Comparison of ENCODE assay signal across 15 cellular contexts in the genomic region with DNA sequence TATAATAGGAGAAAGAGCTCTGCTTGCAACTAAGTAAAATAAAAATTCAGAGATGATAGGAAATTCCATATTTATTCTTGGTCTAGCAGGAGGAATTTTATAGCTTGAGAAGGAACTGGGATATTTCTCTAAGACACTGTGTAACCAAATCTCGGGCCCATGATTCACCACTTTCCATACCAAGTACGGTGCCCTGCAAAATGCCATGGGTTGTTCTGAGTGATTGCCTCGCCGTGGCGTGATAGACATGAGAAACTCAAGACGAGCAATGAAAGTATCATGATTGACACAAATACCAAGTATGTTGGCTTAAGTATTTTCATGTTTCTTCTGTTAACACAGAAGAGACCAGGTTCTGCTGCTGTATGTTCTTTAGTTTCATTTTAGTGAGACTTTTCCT.
DNase-seq lines count a peak whose midpoint lies in the region; ATAC-seq and TF ChIP-seq lines count a peak whose summit lies in the region.
"Had no signal": no experiment of that assay in that cellular context is flagged by ENCODE, and none has a peak within 500 bp of the region (broad histone marks: within the 10 kb centered on the region; RNA-seq: fewer than 3 reads in every experiment).

No MANE protein-coding gene starts in this region.

- H3K4me1 ChIP-seq in parathyroid adenoma (no peaks in the 10 kb centered on the region), thoracic aorta (ENCODE audit: control insufficient read depth in 1 of 2, low read depth in 2 of 2) (no peaks in the 10 kb centered on the region)
- H3K4me1 ChIP-seq: BLaER1 treated with 17β-estradiol and CSF1 and Interleukin-3, amounts not matched to agents 10 nM and 100 nM had no signal

- no peaks in the 10 kb centered on the region for H3K9me3 Mint-ChIP-seq in chondrocyte (ENCODE audit: low read depth)
- H3K9me3 Mint-ChIP-seq in activated T-cell treated with anti-CD3 and anti-CD28 coated beads, Interleukin-2, amount 50 U/mL, for 4 hours = no peaks in the 10 kb centered on the region

- no peak overlapping the region for H3K9ac ChIP-seq in parathyroid adenoma
- H3K9ac ChIP-seq: BLaER1 treated with 17β-estradiol and CSF1 and Interleukin-3, amounts not matched to agents 10 nM and 100 nM had no signal

- H3K36me3 ChIP-seq in MG63 = no peaks in the 10 kb centered on the region
- H3K36me3 ChIP-seq in parathyroid adenoma (ENCODE audit: control insufficient read depth, insufficient read depth, low read length) = no peaks in the 10 kb centered on the region
- no peaks in the 10 kb centered on the region for H3K36me3 ChIP-seq in thoracic aorta
- H3K36me3 ChIP-seq: BLaER1 treated with 17β-estradiol and CSF1 and Interleukin-3, amounts not matched to agents 10 nM and 100 nM had no signal

- ATAC-seq in thoracic aorta (ENCODE audit: insufficient number of reproducible peaks, low FRiP score, low read depth) (no peak), HG02610 (IDR thresholded peaks at IDR 0.05; ENCODE audit: unreplicated experiment) (no peak), HG03095 (IDR thresholded peaks at IDR 0.05; ENCODE audit: unreplicated experiment) (no peak)
- no peak for ATAC-seq in activated T-cell treated with anti-CD3 and anti-CD28 coated beads, Interleukin-2, amount 50 U/mL, for 4 hours
- ATAC-seq: GM12878 had no signal

- H3K27ac ChIP-seq in parathyroid adenoma (no peak overlapping the region), thoracic aorta (peak overlapping the region; percentile 60 to 69)
- H3K27ac ChIP-seq: BLaER1 treated with 17β-estradiol and CSF1 and Interleukin-3, amounts not matched to agents 10 nM and 100 nM had no signal

- peaks cover 8% of the 10 kb centered on the region for H3K4me1 Mint-ChIP-seq in chondrocyte (ENCODE audit: low read depth)
- H3K4me1 Mint-ChIP-seq in activated T-cell treated with anti-CD3 and anti-CD28 coated beads, Interleukin-2, amount 50 U/mL, for 4 hours (ENCODE audit: low read depth) = no peaks in the 10 kb centered on the region
- H3K4me1 Mint-ChIP-seq: CD4-positive, CD25-positive, alpha-beta regulatory T cell had no signal

- H3K4me3 Mint-ChIP-seq in chondrocyte (ENCODE audit: unreplicated experiment) = peak overlapping the region; percentile 43
- no peak overlapping the region for H3K4me3 Mint-ChIP-seq in activated T-cell treated with anti-CD3 and anti-CD28 coated beads, Interleukin-2, amount 50 U/mL, for 4 hours
- H3K4me3 Mint-ChIP-seq: CD4-positive, CD25-positive, alpha-beta regulatory T cell had no signal

- H3K9me3 ChIP-seq in MG63 (no peaks in the 10 kb centered on the region), parathyroid adenoma (ENCODE audit: control insufficient read depth, low read length) (no peaks in the 10 kb centered on the region), thoracic aorta (no peaks in the 10 kb centered on the region)
- H3K9me3 ChIP-seq: BLaER1 treated with 17β-estradiol and CSF1 and Interleukin-3, amounts not matched to agents 10 nM and 100 nM had no signal

- H3K4me3 ChIP-seq in MG63 (peak overlapping the region; percentile 21; the same call in 1 of the 2 replicates), parathyroid adenoma (ENCODE audit: low read depth, low read length) (no peak overlapping the region), thoracic aorta (peak overlapping the region; percentile 67)
- H3K4me3 ChIP-seq: BLaER1 treated with 17β-estradiol and CSF1 and Interleukin-3, amounts not matched to agents 10 nM and 100 nM; GM12878 had no signal

- intact Hi-C loops in cardiac septum (cut with DNase I) = no loop called here

- H3K4me2 ChIP-seq in parathyroid adenoma (ENCODE audit: low read length) = no peak overlapping the region
- H3K4me2 ChIP-seq: BLaER1 treated with 17β-estradiol and CSF1 and Interleukin-3, amounts not matched to agents 10 nM and 100 nM had no signal

- TF ChIP-seq CTCF in chondrocyte (IDR thresholded peaks at IDR 0.05) (no peak), parathyroid adenoma (IDR thresholded peaks at IDR 0.05) (no peak), thoracic aorta (IDR thresholded peaks at IDR 0.05) (no peak)

- peak overlapping the region; percentile 11 for H2AFZ ChIP-seq in parathyroid adenoma

- no peaks in the 10 kb centered on the region for H3K79me2 ChIP-seq in parathyroid adenoma

- no peaks in the 10 kb centered on the region for H3K27me3 Mint-ChIP-seq in chondrocyte (ENCODE audit: low read depth)
- no peaks in the 10 kb centered on the region for H3K27me3 Mint-ChIP-seq in activated T-cell treated with anti-CD3 and anti-CD28 coated beads, Interleukin-2, amount 50 U/mL, for 4 hours (ENCODE audit: low read depth)

- peak overlapping the region; percentile 65 for H3K27ac Mint-ChIP-seq in chondrocyte (ENCODE audit: unreplicated experiment)
- H3K27ac Mint-ChIP-seq: CD4-positive, CD25-positive, alpha-beta regulatory T cell had no signal

- H3K36me3 Mint-ChIP-seq in chondrocyte (ENCODE audit: low read depth) = no peaks in the 10 kb centered on the region
- H3K36me3 Mint-ChIP-seq in activated T-cell treated with anti-CD3 and anti-CD28 coated beads, Interleukin-2, amount 50 U/mL, for 4 hours (ENCODE audit: insufficient read depth) = no peaks in the 10 kb centered on the region
- H3K36me3 Mint-ChIP-seq: CD4-positive, CD25-positive, alpha-beta regulatory T cell had no signal

- peak; percentile 16 for DNase-seq in MG63
- no peak for DNase-seq in chondrocyte (ENCODE audit: low spot score)
- no peak for DNase-seq in thoracic aorta (ENCODE audit: low spot score)
- no peak for DNase-seq in activated T-cell treated with anti-CD3 and anti-CD28 coated beads, Interleukin-2, amount 50 U/mL, for 4 hours
- no peak for DNase-seq in cardiac septum (ENCODE audit: low spot score)
- DNase-seq: ACHN; Calu3; CD4-positive, CD25-positive, alpha-beta regulatory T cell; DMS79; HCEC 1CT had no signal

- H3K27me3 ChIP-seq in MG63 (no peaks in the 10 kb centered on the region), parathyroid adenoma (ENCODE audit: control insufficient read depth, insufficient read depth, low read length) (no peaks in the 10 kb centered on the region), thoracic aorta (replicated peaks; ENCODE audit: insufficient read depth) (no peaks in the 10 kb centered on the region)
- H3K27me3 ChIP-seq: BLaER1 treated with 17β-estradiol and CSF1 and Interleukin-3, amounts not matched to agents 10 nM and 100 nM had no signal
